ENCODE assay signal across 9 cellular contexts in the genomic region with DNA sequence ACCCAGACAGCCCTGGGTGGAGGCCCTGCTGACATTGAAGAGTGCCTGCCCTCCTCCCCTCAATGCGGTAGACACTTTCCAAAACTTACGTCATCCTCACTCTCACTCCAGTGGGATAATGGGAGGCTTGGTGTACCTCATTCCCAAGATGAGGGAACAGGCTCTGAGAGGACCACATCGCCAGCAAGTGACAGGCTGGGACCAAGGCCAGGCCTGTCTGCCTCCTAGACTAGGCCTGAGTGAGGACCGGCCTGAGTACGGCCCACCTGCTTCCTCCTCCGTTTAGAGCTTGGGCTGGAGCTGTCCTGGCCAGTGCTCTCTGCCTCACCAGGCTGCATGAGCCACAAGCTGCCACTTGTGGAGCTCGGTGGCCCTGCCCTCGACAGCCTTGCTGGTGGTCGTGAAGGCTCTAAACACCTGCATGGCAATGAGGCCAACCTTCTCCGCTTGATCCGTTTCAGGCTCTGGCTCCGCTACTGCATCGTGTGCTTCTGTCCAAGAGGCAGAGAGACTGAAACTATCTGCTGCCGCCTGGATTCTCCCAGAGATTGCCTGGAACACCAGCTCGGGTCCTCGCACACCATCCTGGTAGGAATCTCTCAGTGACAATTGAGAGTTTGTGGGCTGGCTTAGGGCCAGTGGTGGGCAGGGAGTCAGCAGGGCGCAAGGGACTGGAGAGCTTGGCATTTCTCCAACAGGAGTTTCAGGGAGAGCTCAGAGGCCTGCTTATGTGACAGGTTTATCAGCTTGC. TPM values are rescaled to one million over a fixed set of nuclear protein-coding genes. Genes with fewer than 3 reads are reported as not detected.
DNase-seq lines count a peak whose midpoint lies in the region; ATAC-seq and TF ChIP-seq lines count a peak whose summit lies in the region.
"Had no signal": no experiment of that assay in that cellular context is flagged by ENCODE, and none has a peak within 500 bp of the region (broad histone marks: within the 10 kb centered on the region; RNA-seq: fewer than 3 reads in every experiment).

No MANE protein-coding gene starts in this region.

- H3K27ac ChIP-seq in 22Rv1 (peak overlapping the region; percentile 27; the same call in 1 of the 2 replicates), right lobe of liver (peak overlapping the region in 2 of 3 donors; percentile 13 to 43)

- ATAC-seq in right lobe of liver = peak; percentile 8 to 43 (median 24)
- no peak for ATAC-seq in GM21526 (IDR thresholded peaks at IDR 0.05; ENCODE audit: low FRiP score, unreplicated experiment)
- ATAC-seq in HG02763 (IDR thresholded peaks at IDR 0.05; ENCODE audit: unreplicated experiment) = no peak

- intact Hi-C loops in right lobe of liver (cut with DNase I) = no loop called here

- no peak for TF ChIP-seq POLR2A in right lobe of liver (IDR thresholded peaks at IDR 0.05)

- peaks cover 0 to 15% (median 8%) of the 10 kb centered on the region in 4 donors for H3K4me1 ChIP-seq in right lobe of liver

- DNase-seq in LNCaP clone FGC (ENCODE audit: low read depth) (peak; percentile 26), astrocyte of the hippocampus (ENCODE audit: low read depth, low spot score) (peak; percentile 73), right lobe of liver (no peak), GM19238 (ENCODE audit: insufficient read length, low spot score) (no peak)
- no peak for DNase-seq in stimulated activated CD4-positive, alpha-beta T cell treated with anti-CD3 and anti-CD28 coated beads, Interleukin-12 subunit alpha, Interleukin-12 subunit beta, amount 100 ng/mL, for 4 hours
- DNase-seq: CD4-positive, CD25-positive, alpha-beta regulatory T cell had no signal

- no peak overlapping the region for H3K4me3 ChIP-seq in LNCaP clone FGC (ENCODE audit: low read depth, low read length)
- no peak overlapping the region for H3K4me3 ChIP-seq in right lobe of liver

- no peak for TF ChIP-seq CTCF in 22Rv1 (IDR thresholded peaks at IDR 0.05)
- no peak for TF ChIP-seq CTCF in LNCaP clone FGC (IDR thresholded peaks at IDR 0.05; ENCODE audit: control insufficient read depth, extremely low read depth, insufficient read depth)
- no peak for TF ChIP-seq CTCF in right lobe of liver (IDR thresholded peaks at IDR 0.05)

- WGBS in right lobe of liver (ENCODE audit: insufficient coverage, low coverage, low lambda C conversion rate, missing lambda C conversion rate) = 82% methylated on average over 9 of the region's 17 CpGs

- H3K27me3 ChIP-seq in right lobe of liver = no peaks in the 10 kb centered on the region

- no peaks in the 10 kb centered on the region for H3K9me3 ChIP-seq in right lobe of liver

- H3K36me3 ChIP-seq in right lobe of liver = peaks cover 0 to 7% (median 0%) of the 10 kb centered on the region in 4 donors

RNA-seq across cellular contexts. Expression of a gene that starts 9.5 kb away (rescaled TPM):
- total RNA-seq in right lobe of liver = 10 to 100 TPM; 11.8 to 28.0 (median 21.5) TPM
- total RNA-seq: CD4-positive, CD25-positive, alpha-beta regulatory T cell had no signal

RNA-seq across cellular contexts. Expression of a gene that starts 19.6 kb away (rescaled TPM):
- total RNA-seq in right lobe of liver = 100 to 1,000 TPM in 5 of 6 experiments, 10 to 100 TPM in 1; 97.6 to 154 (median 140) TPM

RNA-seq across cellular contexts. Expression of a gene that starts 27.6 kb away (rescaled TPM):
- total RNA-seq in right lobe of liver = 100 to 1,000 TPM in 2 of 6 experiments, 10 to 100 TPM in 4; 43.3 to 180 (median 53.4) TPM

RNA-seq across cellular contexts. Expression of a gene that starts 28.5 kb away (rescaled TPM):
- 100 to 1,000 TPM in 5 of 6 experiments, 10 to 100 TPM in 1; 94.0 to 281 (median 213) TPM for total RNA-seq in right lobe of liver

Comparison
In these comparisons a context has a peak if more than half of its experiments do, and no peak if none do; other contexts are left out.
1. DNase-seq: peak in LNCaP clone FGC (single experiment) and astrocyte of the hippocampus (single experiment); none in right lobe of liver (0 of 3), GM19238 (single experiment) and stimulated activated CD4-positive, alpha-beta T cell treated with anti-CD3 and anti-CD28 coated beads, Interleukin-12 subunit alpha, Interleukin-12 subunit beta, amount 100 ng/mL, for 4 hours (single experiment).
2. ATAC-seq: peak in right lobe of liver (4 of 4); none in GM21526 (single experiment) and HG02763 (single experiment).